In genomic region chr16:35492225-35492624, GRCh38 we compare ENCODE assay signal across 2 cellular contexts.
TF ChIP-seq lines count a peak whose summit lies in the region.

No MANE protein-coding gene starts in this region.

TF ChIP-seq in HEK293, 187 proteins besides CTCF, POLR2A, EP300 and RAD21 (continued from another document):
- TF ChIP-seq ZNF157 (tag by site-specific recombination; IDR thresholded peaks at IDR 0.05) (no peak), ZBTB6 (tag by site-specific recombination; IDR thresholded peaks at IDR 0.05) (no peak), ZNF555 (tag by site-specific recombination; conservative IDR thresholded peaks at IDR 0.05) (no peak), ZNF670 (tag by site-specific recombination; IDR thresholded peaks at IDR 0.05; ENCODE audit: low read depth) (no peak), ZNF610 (tag by site-specific recombination; IDR thresholded peaks at IDR 0.05; ENCODE audit: borderline replicate concordance) (no peak), ZBTB17 (tag by site-specific recombination; IDR thresholded peaks at IDR 0.05) (peak; percentile 90), ZIC2 (tag by site-specific recombination; IDR thresholded peaks at IDR 0.05) (peak; percentile 26; the same call in 1 of the 2 replicates), ZNF398 (tag by site-specific recombination; IDR thresholded peaks at IDR 0.05) (no peak), ZNF704 (tag by site-specific recombination; IDR thresholded peaks at IDR 0.05) (no peak), SCRT2 (tag by site-specific recombination; IDR thresholded peaks at IDR 0.05) (no peak)
TF ChIP-seq in HEK293: peak in this region for 3.

TF ChIP-seq in K562, 482 proteins besides CTCF, POLR2A, EP300 and RAD21 (continued from another document):
- TF ChIP-seq CTCFL (IDR thresholded peaks at IDR 0.05; ENCODE audit: borderline replicate concordance, insufficient read depth, low read depth, low read length, poor library complexity, severe bottlenecking): peak; percentile 49
- peak; percentile 57; the same call in 1 of the 2 replicates for TF ChIP-seq GMEB1 (CRISPR knock-in tag; IDR thresholded peaks at IDR 0.05)
